15 cellular contexts compared by ENCODE assay signal in genomic region chr6:7692453-7692784, GRCh38. TPM values are rescaled to one million over a fixed set of nuclear protein-coding genes. Genes with fewer than 3 reads are reported as not detected.
DNase-seq lines count a peak whose midpoint lies in the region; ATAC-seq and TF ChIP-seq lines count a peak whose summit lies in the region.
"Had no signal": no experiment of that assay in that cellular context is flagged by ENCODE, and none has a peak within 500 bp of the region (broad histone marks: within the 10 kb centered on the region; RNA-seq: fewer than 3 reads in every experiment).

No MANE protein-coding gene starts in this region.

- peak overlapping the region; percentile 59 for H3K4me2 ChIP-seq in GM23248 (ENCODE audit: unreplicated experiment)

- H3K27me3 ChIP-seq in GM23248 (replicated peaks; ENCODE audit: insufficient read depth) (no peaks in the 10 kb centered on the region), endodermal cell (ENCODE audit: control insufficient read depth, insufficient read depth, low read length, poor library complexity, severe bottlenecking) (no peaks in the 10 kb centered on the region)

- DNase-seq in GM23248 (no peak), NB4 (ENCODE audit: low read depth) (peak; percentile 51), endodermal cell (no peak), osteocyte (ENCODE audit: extremely low spot score, unreplicated experiment) (no peak), DMS114 treated with DMSO at 0.1 percent for 48 hours (lab: John Stamatoyannopoulos, UW; ENCODE audit: unreplicated experiment) (no peak), erythroblast (lab: John Stamatoyannopoulos, UW) (no peak), SKM-1 (lab: John Stamatoyannopoulos, UW; ENCODE audit: unreplicated experiment) (no peak)
- DNase-seq: CD4-positive, CD25-positive, alpha-beta regulatory T cell; NCI-H1930; NCI-H446 treated with DMSO at 0.1 percent for 48 hours; upper lobe of right lung had no signal

- H3K27me3 Mint-ChIP-seq in endodermal cell (ENCODE audit: insufficient read depth), result peaks cover 4% of the 10 kb centered on the region
- peaks cover 22% of the 10 kb centered on the region for H3K27me3 Mint-ChIP-seq in osteocyte (ENCODE audit: unreplicated experiment)

- no peaks in the 10 kb centered on the region for H4K20me1 ChIP-seq in GM23248 (ENCODE audit: insufficient read depth)

- no peaks in the 10 kb centered on the region for H3K9me2 ChIP-seq in GM23248 (ENCODE audit: insufficient read depth)

- peak overlapping the region; percentile 72 for H3K27ac ChIP-seq in GM23248
- no peak overlapping the region for H3K27ac ChIP-seq in endodermal cell (ENCODE audit: low read depth, low read length)
- H3K27ac ChIP-seq: upper lobe of right lung had no signal

- H3K4me1 ChIP-seq in GM23248 (ENCODE audit: insufficient read depth), result peaks cover 22% of the 10 kb centered on the region
- H3K4me1 ChIP-seq in endodermal cell (ENCODE audit: control insufficient read depth, insufficient read depth, low read length), result peaks cover 3% of the 10 kb centered on the region
- H3K4me1 ChIP-seq: upper lobe of right lung had no signal

- 23 to 33% methylated on average over 3 of the region's 3 CpGs for WGBS in GM23248 (ENCODE audit: low coverage in 1 of 2, low lambda C conversion rate in 2 of 2, missing lambda C conversion rate in 2 of 2), 2 experiments
- 61% methylated on average over 3 of the region's 3 CpGs; no CpG with 5 or more reads in 1 of the 2 experiments for whole genome bisulfite sequencing in endodermal cell (ENCODE audit: insufficient coverage in 1 of 2, insufficient read length in 1 of 2), 2 experiments

- H3K4me3 Mint-ChIP-seq in endodermal cell, result peak overlapping the region; percentile 28
- H3K4me3 Mint-ChIP-seq in osteocyte (ENCODE audit: unreplicated experiment), result peak overlapping the region; percentile 24
- H3K4me3 Mint-ChIP-seq: activated naive CD4-positive, alpha-beta T cell treated with anti-CD3 and anti-CD28 coated beads, Interleukin-2, amount 50 U/mL, for 24 hours; brain; CD4-positive, CD25-positive, alpha-beta regulatory T cell had no signal

- ATAC-seq in HG02852 (IDR thresholded peaks at IDR 0.05; ENCODE audit: unreplicated experiment), result no peak
- ATAC-seq: left lobe of liver had no signal

- H3K4me1 Mint-ChIP-seq in endodermal cell, result peaks cover 32% of the 10 kb centered on the region
- peaks cover 12% of the 10 kb centered on the region for H3K4me1 Mint-ChIP-seq in osteocyte (ENCODE audit: unreplicated experiment)
- H3K4me1 Mint-ChIP-seq: activated naive CD4-positive, alpha-beta T cell treated with anti-CD3 and anti-CD28 coated beads, Interleukin-2, amount 50 U/mL, for 24 hours; brain had no signal

- H2AFZ ChIP-seq in GM23248, result peak overlapping the region; percentile 62

- H3K9me3 ChIP-seq in GM23248 (ENCODE audit: low read depth) (no peaks in the 10 kb centered on the region), endodermal cell (ENCODE audit: control insufficient read depth, low read length) (no peaks in the 10 kb centered on the region)
- H3K9me3 ChIP-seq: upper lobe of right lung had no signal

- peak overlapping the region; percentile 89 for H3K27ac Mint-ChIP-seq in endodermal cell
- H3K27ac Mint-ChIP-seq in osteocyte (ENCODE audit: unreplicated experiment), result no peak overlapping the region
- H3K27ac Mint-ChIP-seq: activated naive CD4-positive, alpha-beta T cell treated with anti-CD3 and anti-CD28 coated beads, Interleukin-2, amount 50 U/mL, for 24 hours; brain; CD4-positive, CD25-positive, alpha-beta regulatory T cell had no signal

- H3K79me2 ChIP-seq in GM23248 (ENCODE audit: insufficient read depth), result no peaks in the 10 kb centered on the region

- H3F3A ChIP-seq in GM23248 (ENCODE audit: insufficient read depth), result peaks cover 26% of the 10 kb centered on the region

- in situ Hi-C loops in GM23248 (cut with MboI), result no loop called here

- no peak for TF ChIP-seq CTCF in NB4 (IDR thresholded peaks at IDR 0.05; ENCODE audit: low read depth, low read length)
- TF ChIP-seq CTCF in endodermal cell (conservative IDR thresholded peaks at IDR 0.05), result no peak
- TF ChIP-seq CTCF in osteocyte (IDR thresholded peaks at IDR 0.05), result no peak

- TF ChIP-seq POLR2A in NB4 (IDR thresholded peaks at IDR 0.05; ENCODE audit: extremely low read depth, insufficient read length) (no peak), erythroblast (IDR thresholded peaks at IDR 0.05; ENCODE audit: low read length) (no peak)

- no peaks in the 10 kb centered on the region for H3K36me3 ChIP-seq in GM23248 (ENCODE audit: low read depth)
- H3K36me3 ChIP-seq in endodermal cell (ENCODE audit: control insufficient read depth, insufficient read depth, low read length), result no peaks in the 10 kb centered on the region
- H3K36me3 ChIP-seq: upper lobe of right lung had no signal

- H3K9me3 Mint-ChIP-seq in endodermal cell (no peaks in the 10 kb centered on the region), osteocyte (ENCODE audit: unreplicated experiment) (no peaks in the 10 kb centered on the region)
- H3K9me3 Mint-ChIP-seq: activated naive CD4-positive, alpha-beta T cell treated with anti-CD3 and anti-CD28 coated beads, Interleukin-2, amount 50 U/mL, for 24 hours had no signal

- H3K9ac ChIP-seq in GM23248, result peak overlapping the region; percentile 70
- H3K9ac ChIP-seq in endodermal cell (ENCODE audit: extremely low read depth, low read length, poor library complexity, severe bottlenecking), result no peak overlapping the region

- H3K36me3 Mint-ChIP-seq in endodermal cell (ENCODE audit: low read depth) (no peaks in the 10 kb centered on the region), osteocyte (ENCODE audit: unreplicated experiment) (no peaks in the 10 kb centered on the region)
- H3K36me3 Mint-ChIP-seq: activated naive CD4-positive, alpha-beta T cell treated with anti-CD3 and anti-CD28 coated beads, Interleukin-2, amount 50 U/mL, for 24 hours; brain; CD4-positive, CD25-positive, alpha-beta regulatory T cell had no signal

- peak overlapping the region; percentile 55 for H3K4me3 ChIP-seq in GM23248
- H3K4me3 ChIP-seq in NB4 (ENCODE audit: low read depth, low read length), result no peak overlapping the region
- no peak overlapping the region for H3K4me3 ChIP-seq in endodermal cell (ENCODE audit: low read length)
- H3K4me3 ChIP-seq: upper lobe of right lung had no signal

RNA-seq across cellular contexts. Expression of gene BMP6, which starts 33.5 kb away (rescaled TPM):
- 4.6 and 10.3 TPM in 2 replicates for total RNA-seq in GM23248 (2014; rRNA removed; shearing (Covaris generic))
- 1.3 and 2.0 TPM in 2 replicates for polyA plus RNA-seq in GM23248 (2016; fragmentation: Nextera tagmentation; extraction: Ambion mirVana)
- total RNA-seq in endodermal cell (under 1 TPM; 0.62 to 0.71 TPM), osteocyte (not detected in 2 replicates)
- 5.8 TPM for polyA plus RNA-seq in endodermal cell (2013, experiment 1 of 2)
- polyA plus RNA-seq in endodermal cell (2013, experiment 2 of 2), result 6.0 TPM
- polyA plus RNA-seq: CD4-positive, CD25-positive, alpha-beta regulatory T cell had no signal
